Comparison of ENCODE assay signal across 8 cellular contexts in the genomic region with DNA sequence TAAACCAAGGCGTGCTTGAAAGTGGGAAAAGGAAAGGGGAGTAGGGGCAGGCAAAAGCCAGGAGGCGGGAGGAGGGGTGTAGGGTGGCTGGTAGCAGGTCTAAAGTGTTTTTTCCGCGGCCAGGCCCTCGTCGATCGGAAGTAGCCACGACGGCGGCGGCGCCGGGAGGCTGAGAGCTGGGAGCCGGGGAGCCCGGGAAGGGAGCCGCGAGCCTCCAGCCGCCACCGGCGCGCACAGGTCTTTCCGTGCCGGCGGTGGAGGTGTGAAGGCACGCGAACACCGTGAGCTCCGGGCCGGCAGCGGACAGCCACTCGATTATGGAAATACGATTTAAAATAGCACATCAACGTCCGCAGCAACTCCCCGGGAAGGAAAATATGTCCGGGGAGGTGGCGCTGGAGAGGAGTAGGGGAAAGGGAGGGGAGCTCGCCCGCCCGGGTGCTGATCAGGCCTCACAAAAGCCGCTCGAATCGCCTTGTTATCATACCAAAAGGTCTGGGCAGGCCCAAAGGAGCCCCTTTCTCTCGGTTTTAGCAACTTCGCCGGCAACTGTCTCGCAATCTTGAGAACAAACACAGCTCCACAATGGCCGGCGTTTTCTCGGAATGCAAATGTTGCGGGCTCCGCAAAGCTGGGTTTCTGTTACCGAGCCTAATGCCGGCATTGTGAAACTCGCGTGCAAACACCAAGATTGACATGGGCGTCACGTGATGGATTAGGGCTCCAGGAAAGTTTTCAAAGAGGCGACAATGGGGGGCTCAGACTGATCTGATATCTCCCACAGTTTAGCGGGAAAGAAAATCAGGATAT.
DNase-seq lines count a peak whose midpoint lies in the region; ATAC-seq and TF ChIP-seq lines count a peak whose summit lies in the region.

No MANE protein-coding gene starts in this region.

- peaks cover 63% of the 10 kb centered on the region for H3K27me3 ChIP-seq in WERI-Rb-1 (ENCODE audit: insufficient read depth, low read depth, severe bottlenecking)

- ATAC-seq in GM21737 (IDR thresholded peaks at IDR 0.05; ENCODE audit: unreplicated experiment) = peak; percentile 71

- H3K36me3 ChIP-seq in WERI-Rb-1 = no peaks in the 10 kb centered on the region

- peaks cover 74% of the 10 kb centered on the region for H3K27me3 Mint-ChIP-seq in nephron (ENCODE audit: low read depth)

- H3K9me3 ChIP-seq in WERI-Rb-1 (ENCODE audit: severe bottlenecking) = no peaks in the 10 kb centered on the region

- H3K4me3 ChIP-seq in WERI-Rb-1 (ENCODE audit: low read depth, low read length) (peak overlapping the region; percentile 30), fibroblast of mammary gland (ENCODE audit: control insufficient read depth, low read depth, low read length) (peak overlapping the region; percentile 46)

- H3K4me3 Mint-ChIP-seq in nephron = peak overlapping the region; percentile 92 to 94 (median 93)

- H3K27ac ChIP-seq in WERI-Rb-1 = no peak overlapping the region

- peak; percentile 80 for DNase-seq in DMS 273 (lab: John Stamatoyannopoulos, UW; ENCODE audit: unreplicated experiment)
- DNase-seq in DMS 273 treated with DMSO at 0.1 percent for 48 hours (lab: John Stamatoyannopoulos, UW) = no peak
- peak; percentile 55 to 66 for DNase-seq in Kasumi-1 (lab: John Stamatoyannopoulos, UW)
- peak; percentile 10 for DNase-seq in WERI-Rb-1
- DNase-seq in fibroblast of mammary gland (ENCODE audit: low read depth) = no peak
- DNase-seq in COLO829 (ENCODE audit: low spot score) = no peak

- H3K9me3 Mint-ChIP-seq in nephron = peaks cover 2% of the 10 kb centered on the region

- H3K4me1 Mint-ChIP-seq in nephron = peaks cover 41% of the 10 kb centered on the region

- H3K27ac Mint-ChIP-seq in nephron = peak overlapping the region; percentile 74 to 95 (median 85)

- H3K36me3 Mint-ChIP-seq in nephron (ENCODE audit: low read depth) = no peaks in the 10 kb centered on the region

- TF ChIP-seq CTCF in WERI-Rb-1 (IDR thresholded peaks at IDR 0.05; ENCODE audit: low read depth, low read length) = no peak
- no peak for TF ChIP-seq CTCF in fibroblast of mammary gland (conservative IDR thresholded peaks at IDR 0.05; ENCODE audit: control insufficient read depth, insufficient read depth, low read depth, low read length)
- TF ChIP-seq CTCF in nephron (IDR thresholded peaks at IDR 0.05; ENCODE audit: unreplicated experiment in 3 of 3) = no peak

Comparison
In these comparisons a context has a peak if more than half of its experiments do, and no peak if none do; other contexts are left out.
1. DNase-seq: peak in DMS 273 (single experiment), Kasumi-1 (2 of 2) and WERI-Rb-1 (single experiment); none in DMS 273 treated with DMSO at 0.1 percent for 48 hours (single experiment), fibroblast of mammary gland (single experiment) and COLO829 (single experiment).